Comparison of ENCODE assay signal across 8 cellular contexts in genomic region chr9:137619240-137620090, GRCh38. TPM values are rescaled to one million over a fixed set of nuclear protein-coding genes. Genes with fewer than 3 reads are reported as not detected.
DNase-seq lines count a peak whose midpoint lies in the region; FAIRE-seq and TF ChIP-seq lines count a peak whose summit lies in the region.

No MANE protein-coding gene starts in this region.

- H3K36me3 ChIP-seq in NT2/D1 (ENCODE audit: insufficient read depth, insufficient read length, low read length): peaks cover 63% of the 10 kb centered on the region
- peaks cover 2% of the 10 kb centered on the region for H3K36me3 ChIP-seq in astrocyte (ENCODE audit: insufficient read depth, low read length)
- H3K36me3 ChIP-seq in iPS-15b (ENCODE audit: control insufficient read depth, insufficient read depth, low read length): peaks cover 18% of the 10 kb centered on the region
- H3K36me3 ChIP-seq in skeletal muscle satellite cell (ENCODE audit: insufficient read depth, low read length): peaks cover 23% of the 10 kb centered on the region

- H3K4me3 ChIP-seq in NT2/D1 (ENCODE audit: insufficient read length, low read depth) (peak overlapping the region; percentile 78), astrocyte (ENCODE audit: insufficient read depth, low read depth, low read length) (peak overlapping the region; percentile 98), iPS-15b (ENCODE audit: low read depth, low read length) (peak overlapping the region; percentile 87), skeletal muscle satellite cell (ENCODE audit: low read length) (peak overlapping the region; percentile 74)

- H3K27me3 ChIP-seq in NT2/D1 (ENCODE audit: insufficient read depth, insufficient read length) (no peaks in the 10 kb centered on the region), astrocyte (ENCODE audit: insufficient read depth, low read length) (no peaks in the 10 kb centered on the region), iPS-15b (ENCODE audit: control insufficient read depth, insufficient read depth, low read length) (no peaks in the 10 kb centered on the region), skeletal muscle satellite cell (ENCODE audit: control insufficient read depth, insufficient read depth, low read length) (no peaks in the 10 kb centered on the region)

- peak overlapping the region; percentile 99 for H3K4me2 ChIP-seq in astrocyte (ENCODE audit: low read length)
- peak overlapping the region; percentile 81 for H3K4me2 ChIP-seq in skeletal muscle satellite cell (ENCODE audit: low read length)

- H3K4me3 Mint-ChIP-seq in astrocyte (ENCODE audit: unreplicated experiment): peak overlapping the region; percentile 94

- TF ChIP-seq CTCF in astrocyte (IDR thresholded peaks at IDR 0.05; ENCODE audit: insufficient read depth, low read depth, low read length): no peak

- no peaks in the 10 kb centered on the region for H3K27me3 Mint-ChIP-seq in astrocyte (ENCODE audit: low read depth, unreplicated experiment)

- peaks cover 7% of the 10 kb centered on the region for H3K36me3 Mint-ChIP-seq in astrocyte (ENCODE audit: low read depth, unreplicated experiment)

- H2AFZ ChIP-seq in astrocyte (ENCODE audit: low read depth, low read length): peak overlapping the region; percentile 68

- H3K27ac Mint-ChIP-seq in astrocyte (ENCODE audit: unreplicated experiment): peak overlapping the region; percentile 79

- POLR2A ChIA-PET in HEK293T (lab: Yijun Ruan, JAX): interaction anchor here (0.6 to 1.6 kb wide), 11 partner anchors 9 to 54 kb away, joined by 3 to 9 read pairs (median 4); partner anchors contain the start of genes ARRDC1 and ZMYND19

- H3K9me3 ChIP-seq in NT2/D1 (ENCODE audit: insufficient read depth, low read length) (no peaks in the 10 kb centered on the region), astrocyte (ENCODE audit: insufficient read depth, low read depth, low read length) (no peaks in the 10 kb centered on the region), iPS-15b (ENCODE audit: control insufficient read depth, insufficient read depth, low read length) (no peaks in the 10 kb centered on the region), skeletal muscle satellite cell (replicated peaks; ENCODE audit: low read length) (no peaks in the 10 kb centered on the region)

- H3K4me1 Mint-ChIP-seq in astrocyte (ENCODE audit: low read depth, unreplicated experiment): peaks cover 29% of the 10 kb centered on the region

- CTCF ChIA-PET in HEK293T (lab: Yijun Ruan, JAX): no interaction called here

- H4K20me1 ChIP-seq in astrocyte (ENCODE audit: insufficient read depth, low read length): peaks cover 54% of the 10 kb centered on the region

- peak; percentile 47 for DNase-seq in activated T-cell treated with anti-CD3 and anti-CD28 coated beads, Interleukin-2, amount 50 U/mL, for 1 hour
- DNase-seq in activated T-cell treated with anti-CD3 and anti-CD28 coated beads for 4 hours: no peak
- DNase-seq in HEK293T (ENCODE audit: extremely low spot score): peak; percentile 50
- DNase-seq in NT2/D1 (ENCODE audit: low read depth, low spot score): no peak
- peak; percentile 28 for DNase-seq in astrocyte (ENCODE audit: low read depth)
- no peak for DNase-seq in NCI-H1436 (lab: John Stamatoyannopoulos, UW)

- H3K9ac ChIP-seq in NT2/D1 (ENCODE audit: insufficient read length, low read depth): peak overlapping the region; percentile 93
- peak overlapping the region; percentile 96 for H3K9ac ChIP-seq in astrocyte (ENCODE audit: low read length)
- peak overlapping the region; percentile 89 for H3K9ac ChIP-seq in iPS-15b (ENCODE audit: low read depth, low read length)
- peak overlapping the region; percentile 81 for H3K9ac ChIP-seq in skeletal muscle satellite cell (ENCODE audit: low read depth, low read length)

- FAIRE-seq in astrocyte (lab: Jason Lieb, UNC): no peak

- peak overlapping the region; percentile 78 for H3K27ac ChIP-seq in astrocyte (ENCODE audit: low read depth, low read length)

- H3K9me3 Mint-ChIP-seq in astrocyte (ENCODE audit: unreplicated experiment): no peaks in the 10 kb centered on the region

- peaks cover 83% of the 10 kb centered on the region for H3K79me2 ChIP-seq in astrocyte (ENCODE audit: insufficient read depth, low read length)

- H3K4me1 ChIP-seq in NT2/D1 (ENCODE audit: insufficient read depth, insufficient read length) (peaks cover 6% of the 10 kb centered on the region), astrocyte (ENCODE audit: insufficient read depth, low read length) (peaks cover 21% of the 10 kb centered on the region), iPS-15b (ENCODE audit: control insufficient read depth, insufficient read depth, low read length) (peaks cover 7% of the 10 kb centered on the region), skeletal muscle satellite cell (ENCODE audit: control insufficient read depth, insufficient read depth, low read length) (peaks cover 20% of the 10 kb centered on the region)

TF ChIP-seq in HEK293T, 16 proteins besides CTCF, POLR2A, EP300 and RAD21:
- no peak for TF ChIP-seq BHLHE40 (IDR thresholded peaks at IDR 0.05; ENCODE audit: borderline replicate concordance)
- TF ChIP-seq LEF1 (IDR thresholded peaks at IDR 0.05; ENCODE audit: borderline replicate concordance): no peak
- no peak for TF ChIP-seq FOXA1 (IDR thresholded peaks at IDR 0.05)
- no peak for TF ChIP-seq HDGF (IDR thresholded peaks at IDR 0.05; ENCODE audit: borderline replicate concordance)
- no peak for TF ChIP-seq TARDBP (IDR thresholded peaks at IDR 0.05)
- no peak for TF ChIP-seq ELF4 (IDR thresholded peaks at IDR 0.05)

RNA-seq across cellular contexts. Expression of gene EHMT1, which starts 0.7 kb away (rescaled TPM):
- total RNA-seq in astrocyte: 56.4 and 64.5 TPM in 2 replicates
- 31.0 and 35.7 TPM in 2 replicates for total RNA-seq in skeletal muscle satellite cell (2012; rRNA removed)

RNA-seq across cellular contexts. Expression of gene ARRDC1, which starts 14.0 kb away (rescaled TPM):
- 13.9 and 14.2 TPM in 2 replicates for total RNA-seq in astrocyte
- total RNA-seq in skeletal muscle satellite cell (2012; rRNA removed): 13.9 and 19.2 TPM in 2 replicates

RNA-seq across cellular contexts. Expression of gene ZMYND19, which starts 29.2 kb away (rescaled TPM):
- 31.1 and 34.0 TPM in 2 replicates for total RNA-seq in astrocyte
- total RNA-seq in skeletal muscle satellite cell (2012; rRNA removed): 18.5 and 23.6 TPM in 2 replicates

RNA-seq across cellular contexts. Expression of gene DPH7, which starts 40.7 kb away (rescaled TPM):
- 34.4 and 35.4 TPM in 2 replicates for total RNA-seq in astrocyte
- total RNA-seq in skeletal muscle satellite cell (2012; rRNA removed): 19.2 and 24.8 TPM in 2 replicates

Comparison
In these comparisons a context has a peak if more than half of its experiments do, and no peak if none do; other contexts are left out.
1. DNase-seq: peak in activated T-cell treated with anti-CD3 and anti-CD28 coated beads, Interleukin-2, amount 50 U/mL, for 1 hour (single experiment), HEK293T (single experiment) and astrocyte (single experiment); none in activated T-cell treated with anti-CD3 and anti-CD28 coated beads for 4 hours (single experiment), NT2/D1 (single experiment) and NCI-H1436 (single experiment).
2. Peak in every context shown above with its lines, with median percentiles within 50 percentile points of each other: H3K4me3 ChIP-seq and H3K9ac ChIP-seq.